Comparison of ENCODE assay signal across 11 cellular contexts in genomic region chr16:5502467-5502869, GRCh38.
A peak's percentile ranks its signal among the peaks of the same experiment; 100 is the strongest.
DNase-seq lines count a peak whose midpoint lies in the region; ATAC-seq and TF ChIP-seq lines count a peak whose summit lies in the region.
"Had no signal": no experiment of that assay in that cellular context is flagged by ENCODE, and none has a peak within 500 bp of the region (broad histone marks: within the 10 kb centered on the region; RNA-seq: fewer than 3 reads in every experiment).

No MANE protein-coding gene starts in this region.

- CTCF ChIA-PET in activated CD4-positive, alpha-beta T cell treated with anti-CD3 and anti-CD28 coated beads for 36 hours (lab: Charles Lee) = no interaction called here
- CTCF ChIA-PET in RWPE1 (lab: Yijun Ruan, JAX) = no interaction called here

- TF ChIP-seq POLR2A in esophagus squamous epithelium (IDR thresholded peaks at IDR 0.05) (no peak), testis (IDR thresholded peaks at IDR 0.05) (no peak)

- DNase-seq in activated CD4-positive, alpha-beta T cell treated with anti-CD3 and anti-CD28 coated beads for 36 hours = peak; percentile 21
- DNase-seq in activated CD4-positive, alpha-beta T cell treated with anti-CD3 and anti-CD28 coated beads, Interleukin-2, amount 50 U/mL, for 1 hour = no peak
- DNase-seq in NCI-H82 treated with DMSO at 0.1 percent for 48 hours (lab: John Stamatoyannopoulos, UW; ENCODE audit: unreplicated experiment) (peak; percentile 40), esophagus squamous epithelium (lab: John Stamatoyannopoulos, UW) (no peak), testis (peak; percentile 19), RWPE1 (ENCODE audit: low spot score) (no peak)
- no peak for DNase-seq in stimulated activated CD4-positive, alpha-beta T cell treated with anti-CD3 and anti-CD28 coated beads, Interleukin-4, amount 100 ng/mL, for 1 hour
- DNase-seq: right cardiac atrium, T-helper 9 cell had no signal

- H3K27me3 ChIP-seq in esophagus squamous epithelium = peaks cover 0 to 25% (median 0%) of the 10 kb centered on the region in 4 donors
- H3K27me3 ChIP-seq in testis = no peaks in the 10 kb centered on the region

- H3K4me3 Mint-ChIP-seq in activated CD4-positive, alpha-beta T cell treated with anti-CD3 and anti-CD28 coated beads for 36 hours = no peak overlapping the region
- H3K4me3 Mint-ChIP-seq: stimulated activated naive CD8-positive, alpha-beta T cell treated with anti-CD3 and anti-CD28 coated beads, Interleukin-15, Interleukin-2, amounts not matched to agents 100 ng/mL and 50 ng/mL, for 24 hours had no signal

- H3K9me3 ChIP-seq in esophagus squamous epithelium = no peaks in the 10 kb centered on the region
- no peaks in the 10 kb centered on the region for H3K9me3 ChIP-seq in testis

- intact Hi-C loops in activated CD4-positive, alpha-beta T cell treated with anti-CD3 and anti-CD28 coated beads for 36 hours (cut with DNase I, micrococcal nuclease) = loop anchor here (1.0 to 5.0 kb wide), 4 partner anchors 114 to 1140 kb away; no protein-coding TSS in a partner anchor
- intact Hi-C loops in esophagus squamous epithelium (cut with DNase I) (loop anchor here (10.0 kb wide), 1 partner anchor 102 kb away; no protein-coding TSS in a partner anchor), testis (cut with DNase I; ENCODE audit: low total_unique reads) (no loop called here)

- peaks cover 5% of the 10 kb centered on the region for H3K27me3 Mint-ChIP-seq in activated CD4-positive, alpha-beta T cell treated with anti-CD3 and anti-CD28 coated beads for 36 hours
- H3K27me3 Mint-ChIP-seq: stimulated activated naive CD8-positive, alpha-beta T cell treated with anti-CD3 and anti-CD28 coated beads, Interleukin-15, Interleukin-2, amounts not matched to agents 100 ng/mL and 50 ng/mL, for 24 hours had no signal

- no peaks in the 10 kb centered on the region for H3K36me3 Mint-ChIP-seq in activated CD4-positive, alpha-beta T cell treated with anti-CD3 and anti-CD28 coated beads for 36 hours (ENCODE audit: low read depth)

- peaks cover 0 to 7% (median 0%) of the 10 kb centered on the region in 3 donors for H3K4me1 ChIP-seq in esophagus squamous epithelium
- H3K4me1 ChIP-seq in testis = no peaks in the 10 kb centered on the region

- ATAC-seq in activated CD4-positive, alpha-beta T cell treated with anti-CD3 and anti-CD28 coated beads for 36 hours = no peak
- no peak for ATAC-seq in GM21360 (IDR thresholded peaks at IDR 0.05; ENCODE audit: unreplicated experiment)
- ATAC-seq: right cardiac atrium had no signal

- H3K9me3 Mint-ChIP-seq in activated CD4-positive, alpha-beta T cell treated with anti-CD3 and anti-CD28 coated beads for 36 hours (ENCODE audit: low read depth) = no peaks in the 10 kb centered on the region
- H3K9me3 Mint-ChIP-seq: stimulated activated naive CD8-positive, alpha-beta T cell treated with anti-CD3 and anti-CD28 coated beads, Interleukin-15, Interleukin-2, amounts not matched to agents 100 ng/mL and 50 ng/mL, for 24 hours had no signal

- H3K27ac ChIP-seq in esophagus squamous epithelium = no peak overlapping the region
- no peak overlapping the region for H3K27ac ChIP-seq in testis
- no peak overlapping the region for H3K27ac ChIP-seq in RWPE1

- H3K4me1 Mint-ChIP-seq in activated CD4-positive, alpha-beta T cell treated with anti-CD3 and anti-CD28 coated beads for 36 hours = no peaks in the 10 kb centered on the region

- peak in 4 of 6 experiments; percentile 23 to 45 (median 32) for TF ChIP-seq CTCF in esophagus squamous epithelium (IDR thresholded peaks at IDR 0.05)
- TF ChIP-seq CTCF in testis (IDR thresholded peaks at IDR 0.05) = no peak
- TF ChIP-seq CTCF in RWPE1 (conservative IDR thresholded peaks at IDR 0.05; ENCODE audit: low read depth) = no peak

- no peak overlapping the region for H3K4me3 ChIP-seq in esophagus squamous epithelium
- no peak overlapping the region for H3K4me3 ChIP-seq in testis

- POLR2A ChIA-PET in activated CD4-positive, alpha-beta T cell treated with anti-CD3 and anti-CD28 coated beads for 36 hours (lab: Charles Lee) = no interaction called here
- POLR2A ChIA-PET in RWPE1 (lab: Yijun Ruan, JAX; ENCODE audit: low non-redundant PET) = no interaction called here

- H3K36me3 ChIP-seq in esophagus squamous epithelium = no peaks in the 10 kb centered on the region
- no peaks in the 10 kb centered on the region for H3K36me3 ChIP-seq in testis (ENCODE audit: low read depth, missing control alignments)

- WGBS in esophagus squamous epithelium, 2 donors = 38 to 60% methylated on average over 1 to 4 of the region's 7 CpGs
- WGBS in testis, 2 donors = 22 to 28% methylated on average over 7 of the region's 7 CpGs

- H3K27ac Mint-ChIP-seq in activated CD4-positive, alpha-beta T cell treated with anti-CD3 and anti-CD28 coated beads for 36 hours = no peak overlapping the region
- H3K27ac Mint-ChIP-seq: stimulated activated naive CD8-positive, alpha-beta T cell treated with anti-CD3 and anti-CD28 coated beads, Interleukin-15, Interleukin-2, amounts not matched to agents 100 ng/mL and 50 ng/mL, for 24 hours had no signal

Comparison
In these comparisons a context has a peak if more than half of its experiments do, and no peak if none do; other contexts are left out.
1. DNase-seq: peak in activated CD4-positive, alpha-beta T cell treated with anti-CD3 and anti-CD28 coated beads for 36 hours (single experiment), NCI-H82 treated with DMSO at 0.1 percent for 48 hours (single experiment) and testis (single experiment); none in activated CD4-positive, alpha-beta T cell treated with anti-CD3 and anti-CD28 coated beads, Interleukin-2, amount 50 U/mL, for 1 hour (single experiment), esophagus squamous epithelium (single experiment), RWPE1 (single experiment) and stimulated activated CD4-positive, alpha-beta T cell treated with anti-CD3 and anti-CD28 coated beads, Interleukin-4, amount 100 ng/mL, for 1 hour (single experiment).
2. CTCF ChIP-seq: peak in esophagus squamous epithelium (4 of 6); none in testis (0 of 3) and RWPE1 (single experiment).